Comparison of ENCODE assay signal across 8 cellular contexts in the genomic region with DNA sequence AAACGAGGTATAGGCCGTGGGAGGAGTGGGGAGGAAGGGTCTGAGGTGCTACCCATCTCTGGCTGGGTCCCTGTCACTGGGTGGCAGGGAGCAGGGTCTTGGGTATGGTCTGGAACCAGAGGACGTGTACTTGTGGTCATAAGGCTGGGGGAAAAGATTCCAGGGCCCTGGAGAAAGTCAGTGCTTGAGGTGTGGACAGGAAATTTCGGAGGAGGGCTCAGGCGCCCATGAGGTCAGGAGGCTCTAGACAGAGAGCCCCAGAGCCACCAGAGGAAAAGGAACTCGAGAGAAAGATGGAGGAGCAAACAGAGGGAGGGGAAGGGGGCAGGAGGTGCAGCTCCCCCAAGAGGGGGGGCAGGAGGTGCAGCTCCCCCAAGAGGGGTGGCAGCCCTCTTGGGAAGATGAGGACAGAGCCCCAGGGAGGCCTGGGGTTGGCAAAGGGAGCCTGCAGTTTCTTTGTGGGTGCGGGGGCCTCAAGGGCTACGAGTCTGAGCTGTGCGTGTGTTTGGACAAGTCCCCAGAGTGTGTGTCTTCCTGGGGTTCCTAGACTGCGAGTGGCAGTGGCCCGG. TPM values are rescaled to one million over a fixed set of nuclear protein-coding genes. Genes with fewer than 3 reads are reported as not detected.
DNase-seq lines count a peak whose midpoint lies in the region; ATAC-seq lines count a peak whose summit lies in the region.

No MANE protein-coding gene starts in this region.

- DNase-seq in CD8-positive, alpha-beta memory T cell: no peak
- DNase-seq in caudate nucleus (lab: John Stamatoyannopoulos, UW) (peak in 1 of 61 donors; percentile 33), NCI-H1092 treated with DMSO at 0.1 percent for 48 hours (lab: John Stamatoyannopoulos, UW) (no peak), NCI-H526 (lab: John Stamatoyannopoulos, UW) (no peak), ureter (ENCODE audit: low spot score) (no peak)
- no peak for DNase-seq in naive thymus-derived CD8-positive, alpha-beta T cell

- H3K9me3 Mint-ChIP-seq in CD8-positive, alpha-beta memory T cell: no peaks in the 10 kb centered on the region
- H3K9me3 Mint-ChIP-seq in naive thymus-derived CD8-positive, alpha-beta T cell: no peaks in the 10 kb centered on the region

- POLR2A ChIA-PET in CD8-positive, alpha-beta memory T cell (lab: Charles Lee): interaction anchor here (0.9 to 2.6 kb wide), 12 partner anchors 9 to 71 kb away, joined by 3 to 26 read pairs (median 5); a partner anchor contains a TSS
- POLR2A ChIA-PET in naive thymus-derived CD8-positive, alpha-beta T cell (lab: Charles Lee): interaction anchor here (0.9 to 40.3 kb wide), 11 partner anchors 11 to 179 kb away, joined by 3 to 1294 read pairs (median 6); a partner anchor contains a TSS

- H3K27ac ChIP-seq in CD8-positive, alpha-beta memory T cell (ENCODE audit: low read depth, low read length): peak overlapping the region; percentile 86
- peak overlapping the region; percentile 88 for H3K27ac ChIP-seq in caudate nucleus (ENCODE audit: low read depth, low read length)

- peak; percentile 1 for ATAC-seq in HG03520 (IDR thresholded peaks at IDR 0.05; ENCODE audit: unreplicated experiment)
- ATAC-seq in naive thymus-derived CD8-positive, alpha-beta T cell: no peak
- no peak for ATAC-seq in HG03196 (IDR thresholded peaks at IDR 0.05; ENCODE audit: unreplicated experiment)

- H3K27me3 ChIP-seq in CD8-positive, alpha-beta memory T cell (ENCODE audit: insufficient read depth, low read length, poor library complexity, severe bottlenecking): no peaks in the 10 kb centered on the region

- H3K4me1 ChIP-seq in CD8-positive, alpha-beta memory T cell (ENCODE audit: insufficient read depth, low read length): peaks cover 37% of the 10 kb centered on the region

- H3K27me3 Mint-ChIP-seq in CD8-positive, alpha-beta memory T cell: peaks cover 0 to 2% of the 10 kb centered on the region in 2 donors
- H3K27me3 Mint-ChIP-seq in naive thymus-derived CD8-positive, alpha-beta T cell: no peaks in the 10 kb centered on the region

- no peaks in the 10 kb centered on the region for H3K36me3 ChIP-seq in CD8-positive, alpha-beta memory T cell (ENCODE audit: insufficient read depth, low read length)

- H3K9me3 ChIP-seq in CD8-positive, alpha-beta memory T cell (ENCODE audit: low read length): no peaks in the 10 kb centered on the region

- H3K4me3 Mint-ChIP-seq in CD8-positive, alpha-beta memory T cell: peak overlapping the region; percentile 92 to 97 (median 94)
- H3K4me3 Mint-ChIP-seq in naive thymus-derived CD8-positive, alpha-beta T cell: peak overlapping the region; percentile 93 to 98 (median 95)

- CTCF ChIA-PET in CD8-positive, alpha-beta memory T cell (lab: Charles Lee): interaction anchor here (0.7 to 8.0 kb wide), 18 partner anchors 9 to 257 kb away, joined by 3 to 405 read pairs (median 8); a partner anchor contains a TSS

- peaks cover 36 to 53% (median 48%) of the 10 kb centered on the region in 3 donors for H3K4me1 Mint-ChIP-seq in CD8-positive, alpha-beta memory T cell
- peaks cover 30 to 57% (median 50%) of the 10 kb centered on the region in 4 donors for H3K4me1 Mint-ChIP-seq in naive thymus-derived CD8-positive, alpha-beta T cell

- peak overlapping the region; percentile 63 for H3K4me3 ChIP-seq in CD8-positive, alpha-beta memory T cell (ENCODE audit: low read length)

- H3K36me3 Mint-ChIP-seq in CD8-positive, alpha-beta memory T cell: peaks cover 0 to 39% (median 1%) of the 10 kb centered on the region in 3 donors
- peaks cover 0 to 22% (median 0%) of the 10 kb centered on the region in 3 donors for H3K36me3 Mint-ChIP-seq in naive thymus-derived CD8-positive, alpha-beta T cell

- H3K27ac Mint-ChIP-seq in CD8-positive, alpha-beta memory T cell: peak overlapping the region; percentile 97 to 100 (median 99)
- peak overlapping the region; percentile 89 to 99 (median 98) for H3K27ac Mint-ChIP-seq in naive thymus-derived CD8-positive, alpha-beta T cell

RNA-seq across cellular contexts. Expression of a gene that starts 0.7 kb away (rescaled TPM):
- 10 to 100 TPM; 91.2 to 94.9 TPM for total RNA-seq in CD8-positive, alpha-beta memory T cell
- 18.7 TPM for polyA plus RNA-seq in CD8-positive, alpha-beta memory T cell
- total RNA-seq in naive thymus-derived CD8-positive, alpha-beta T cell: 100 to 1,000 TPM; 211 to 228 TPM
- 10 to 100 TPM; 14.3 to 20.2 (median 19.2) TPM for polyA plus RNA-seq in naive thymus-derived CD8-positive, alpha-beta T cell
- total RNA-seq in ureter: 29.4 TPM

RNA-seq across cellular contexts. Expression of a gene that starts 18.5 kb away (rescaled TPM):
- 1 to 10 TPM; 9.0 to 9.4 TPM for total RNA-seq in CD8-positive, alpha-beta memory T cell
- polyA plus RNA-seq in CD8-positive, alpha-beta memory T cell: 11.0 TPM
- 1 to 10 TPM; 6.3 to 8.0 TPM for total RNA-seq in naive thymus-derived CD8-positive, alpha-beta T cell
- 1 to 10 TPM; 2.4 to 9.6 (median 4.6) TPM for polyA plus RNA-seq in naive thymus-derived CD8-positive, alpha-beta T cell
- 15.9 TPM for total RNA-seq in ureter

RNA-seq across cellular contexts. Expression of a gene that starts 27.7 kb away (rescaled TPM):
- under 1 TPM; 0.11 to 0.27 TPM for total RNA-seq in CD8-positive, alpha-beta memory T cell
- 0.32 TPM for polyA plus RNA-seq in CD8-positive, alpha-beta memory T cell
- total RNA-seq in naive thymus-derived CD8-positive, alpha-beta T cell: under 1 TPM; 0.22 to 0.36 TPM
- under 1 TPM in 1 of 3 donors, not detected in 2; 0.64 TPM for polyA plus RNA-seq in naive thymus-derived CD8-positive, alpha-beta T cell
- 127 TPM for total RNA-seq in ureter

RNA-seq across cellular contexts. Expression of a gene that starts 47.1 kb away (rescaled TPM):
- 10 to 100 TPM; 21.8 to 25.5 TPM for total RNA-seq in CD8-positive, alpha-beta memory T cell
- 28.2 TPM for polyA plus RNA-seq in CD8-positive, alpha-beta memory T cell
- total RNA-seq in naive thymus-derived CD8-positive, alpha-beta T cell: 10 to 100 TPM; 46.0 to 52.0 TPM
- polyA plus RNA-seq in naive thymus-derived CD8-positive, alpha-beta T cell: 10 to 100 TPM; 18.8 to 27.5 (median 23.3) TPM
- total RNA-seq in ureter: 23.4 TPM

RNA-seq across cellular contexts. Expression of a gene that starts 47.2 kb away (rescaled TPM):
- 10 to 100 TPM; 61.1 to 67.5 TPM for total RNA-seq in CD8-positive, alpha-beta memory T cell
- 41.8 TPM for polyA plus RNA-seq in CD8-positive, alpha-beta memory T cell
- 100 to 1,000 TPM; 110 to 112 TPM for total RNA-seq in naive thymus-derived CD8-positive, alpha-beta T cell
- 10 to 100 TPM; 35.7 to 49.9 (median 43.2) TPM for polyA plus RNA-seq in naive thymus-derived CD8-positive, alpha-beta T cell
- total RNA-seq in ureter: 64.7 TPM

Comparison
In these comparisons a context has a peak if more than half of its experiments do, and no peak if none do; other contexts are left out.
1. RNA of a gene that starts 27.7 kb away (total RNA-seq): 127 TPM in ureter (single experiment); 0.22 to 0.36 TPM in naive thymus-derived CD8-positive, alpha-beta T cell and 0.11 to 0.27 TPM in CD8-positive, alpha-beta memory T cell; every median in the first group is over 10 times any median in the second.